ENCODE assay signal across 28 cellular contexts in genomic region chr10:67518756-67519155, GRCh38.
"Had no signal": no experiment of that assay in that cellular context is flagged by ENCODE, and none has a peak within 500 bp of the region (broad histone marks: within the 10 kb centered on the region; RNA-seq: fewer than 3 reads in every experiment).

No MANE protein-coding gene starts in this region.

- H3K36me3 Mint-ChIP-seq: immature natural killer cell; naive thymus-derived CD4-positive, alpha-beta T cell; natural killer cell treated with Interleukin-12 subunit alpha and Interleukin-12 subunit beta and Interleukin-15 and Interleukin-18, amount 100 ng/mL, for 72 hours; stimulated activated memory B cell treated with anti-CD40 and anti-IgM and Interleukin-4, amounts not matched to agents 10 μg/mL and 1 μg/mL and 100 μg/mL, for 72 hours; type B pancreatic cell had no signal

- H3K4me1 Mint-ChIP-seq: immature natural killer cell; stimulated activated memory B cell treated with anti-CD40 and anti-IgM and Interleukin-4, amounts not matched to agents 10 μg/mL and 1 μg/mL and 100 μg/mL, for 72 hours; stimulated activated naive CD8-positive, alpha-beta T cell treated with anti-CD3 and anti-CD28 coated beads, Interleukin-15, amount 100 ng/mL, for 72 hours had no signal

- H3K4me3 Mint-ChIP-seq: immature natural killer cell; naive thymus-derived CD4-positive, alpha-beta T cell; natural killer cell treated with Interleukin-12 subunit alpha and Interleukin-12 subunit beta and Interleukin-15 and Interleukin-18, amount 100 ng/mL, for 72 hours; stimulated activated memory B cell treated with anti-CD40 and anti-IgM and Interleukin-4, amounts not matched to agents 10 μg/mL and 1 μg/mL and 100 μg/mL, for 72 hours; stimulated activated naive CD8-positive, alpha-beta T cell treated with anti-CD3 and anti-CD28 coated beads, Interleukin-15, amount 100 ng/mL, for 72 hours; type B pancreatic cell had no signal

- FAIRE-seq: kidney had no signal

- H3K9me3 ChIP-seq: left lung, lower lobe of right lung, mucosa of descending colon, right atrium auricular region, right lobe of liver, tibial nerve, uterus had no signal

- ATAC-seq: left colon; left lung; lower lobe of right lung; mucosa of descending colon; naive thymus-derived CD4-positive, alpha-beta T cell; natural killer cell treated with Interleukin-12 subunit alpha and Interleukin-12 subunit beta and Interleukin-15 and Interleukin-18, amount 100 ng/mL, for 72 hours; right lobe of liver; stimulated activated memory B cell treated with anti-CD40 and anti-IgM and Interleukin-4, amounts not matched to agents 10 μg/mL and 1 μg/mL and 100 μg/mL, for 72 hours; stimulated activated naive CD8-positive, alpha-beta T cell treated with anti-CD3 and anti-CD28 coated beads, Interleukin-15, amount 100 ng/mL, for 72 hours had no signal

- H3K27me3 Mint-ChIP-seq: natural killer cell treated with Interleukin-12 subunit alpha and Interleukin-12 subunit beta and Interleukin-15 and Interleukin-18, amount 100 ng/mL, for 72 hours; stimulated activated memory B cell treated with anti-CD40 and anti-IgM and Interleukin-4, amounts not matched to agents 10 μg/mL and 1 μg/mL and 100 μg/mL, for 72 hours had no signal

- H3K4me2 ChIP-seq: smooth muscle cell had no signal

- H3K4me1 ChIP-seq: left lung, lower lobe of right lung, parathyroid adenoma, right atrium auricular region, right lobe of liver, tibial nerve, uterus had no signal

- H3K79me2 ChIP-seq: parathyroid adenoma had no signal

- H3K36me3 ChIP-seq: left lung, lower lobe of right lung, right atrium auricular region, right lobe of liver, tibial nerve, uterus had no signal

- H3K27me3 ChIP-seq: left lung, right atrium auricular region, right lobe of liver, tibial nerve, uterus had no signal

- H3K4me3 ChIP-seq: left lung, lower lobe of right lung, mucosa of descending colon, right atrium auricular region, right lobe of liver, smooth muscle cell, tibial nerve, uterus had no signal

- H3K9ac ChIP-seq: parathyroid adenoma had no signal

- DNase-seq: hypothalamus; immature natural killer cell; kidney; left colon; left lung; lower lobe of right lung; mammary epithelial cell; mesenchymal stem cell; midbrain; mucosa of descending colon; naive thymus-derived CD4-positive, alpha-beta T cell; nucleus accumbens; right lobe of liver; stimulated activated CD4-positive, alpha-beta T cell treated with anti-CD3 and anti-CD28 coated beads, Interleukin-1b, Interleukin-23, amount 100 ng/mL, for 48 hours; stimulated activated CD4-positive, alpha-beta T cell treated with anti-CD3 and anti-CD28 coated beads, Interleukin-2, amount 100 ng/mL, for 48 hours; stimulated activated CD4-positive, alpha-beta T cell treated with anti-CD3 and anti-CD28 coated beads, Interleukin-4, amount 100 ng/mL, for 4 hours; stimulated activated CD8-positive, alpha-beta memory T cell treated with anti-CD3 and anti-CD28 coated beads, Interleukin-4, amount 100 ng/mL, for 48 hours; stimulated activated naive CD4-positive, alpha-beta T cell treated with Interleukin-2 at 50 U/mL for 16 hours; stimulated activated naive CD8-positive, alpha-beta T cell treated with anti-CD3 and anti-CD28 coated beads, Interleukin-15, amount 100 ng/mL, for 72 hours; substantia nigra; uterus had no signal

- H3K27ac Mint-ChIP-seq: immature natural killer cell; naive thymus-derived CD4-positive, alpha-beta T cell; natural killer cell treated with Interleukin-12 subunit alpha and Interleukin-12 subunit beta and Interleukin-15 and Interleukin-18, amount 100 ng/mL, for 72 hours; stimulated activated memory B cell treated with anti-CD40 and anti-IgM and Interleukin-4, amounts not matched to agents 10 μg/mL and 1 μg/mL and 100 μg/mL, for 72 hours; stimulated activated naive CD8-positive, alpha-beta T cell treated with anti-CD3 and anti-CD28 coated beads, Interleukin-15, amount 100 ng/mL, for 72 hours; type B pancreatic cell had no signal

- H3K9me3 Mint-ChIP-seq: naive thymus-derived CD4-positive, alpha-beta T cell; natural killer cell treated with Interleukin-12 subunit alpha and Interleukin-12 subunit beta and Interleukin-15 and Interleukin-18, amount 100 ng/mL, for 72 hours; stimulated activated memory B cell treated with anti-CD40 and anti-IgM and Interleukin-4, amounts not matched to agents 10 μg/mL and 1 μg/mL and 100 μg/mL, for 72 hours; stimulated activated naive CD8-positive, alpha-beta T cell treated with anti-CD3 and anti-CD28 coated beads, Interleukin-15, amount 100 ng/mL, for 72 hours; type B pancreatic cell had no signal

- H2AFZ ChIP-seq: parathyroid adenoma had no signal

- H3K27ac ChIP-seq: left lung, lower lobe of right lung, parathyroid adenoma, right atrium auricular region, right lobe of liver, tibial nerve, uterus had no signal
